Comparison of ENCODE assay signal across 8 cellular contexts in genomic region chr17:35141681-35142466, GRCh38. TPM values are rescaled to one million over a fixed set of nuclear protein-coding genes. Genes with fewer than 3 reads are reported as not detected.
DNase-seq lines count a peak whose midpoint lies in the region; ATAC-seq and TF ChIP-seq lines count a peak whose summit lies in the region.

TSS of gene NLE1 (minus strand) at chr17:35142303. CDS start at chr17:35142275, 28 bp downstream.

- 1% methylated on average over 18 to 65 of the region's 65 CpGs for WGBS in endodermal cell (ENCODE audit: insufficient coverage in 1 of 2, insufficient read length in 1 of 2), 2 experiments

- H3K9me3 ChIP-seq in endodermal cell (ENCODE audit: control insufficient read depth, low read length), result no peaks in the 10 kb centered on the region

- H3K4me3 Mint-ChIP-seq in endodermal cell, result peak within 1 kb of the TSS; percentile 82

- H3K27me3 ChIP-seq in endodermal cell (ENCODE audit: control insufficient read depth, insufficient read depth, low read length, poor library complexity, severe bottlenecking), result no peaks in the 10 kb centered on the region

- TF ChIP-seq CTCF in C4-2B (conservative IDR thresholded peaks at IDR 0.05), result peak; percentile 99
- peak; percentile 97 for TF ChIP-seq CTCF in endodermal cell (conservative IDR thresholded peaks at IDR 0.05)

- H3K36me3 Mint-ChIP-seq in endodermal cell (ENCODE audit: low read depth), result peaks cover 25% of the 10 kb centered on the region

- DNase-seq in HS-27A (ENCODE audit: low read depth) (peak; percentile 20), NOMO-1 (lab: John Stamatoyannopoulos, UW; ENCODE audit: unreplicated experiment in 2 of 2) (peak; percentile 66 to 81), endodermal cell (peak; percentile 98), mesenteric fat pad (ENCODE audit: low spot score) (peak; percentile 95)
- DNase-seq in activated CD8-positive, alpha-beta memory T cell treated with anti-CD3 and anti-CD28 coated beads for 48 hours (ENCODE audit: low read depth in 2 of 3, low spot score in 2 of 3), result peak; percentile 81 to 93 (median 81)
- peak; percentile 81 for DNase-seq in stimulated activated CD8-positive, alpha-beta memory T cell treated with anti-CD3 and anti-CD28 coated beads, Interleukin-12 subunit alpha, Interleukin-12 subunit beta, amount 100 ng/mL, for 4 hours (ENCODE audit: low read depth)

- H3K27ac Mint-ChIP-seq in endodermal cell, result peak within 1 kb of the TSS; percentile 62

- H3K4me1 ChIP-seq in endodermal cell (ENCODE audit: control insufficient read depth, insufficient read depth, low read length), result no peaks in the 10 kb centered on the region

- H3K27ac ChIP-seq in C4-2B, result peak within 1 kb of the TSS; percentile 87
- H3K27ac ChIP-seq in endodermal cell (ENCODE audit: low read depth, low read length), result peak within 1 kb of the TSS; percentile 36

- peaks cover 28% of the 10 kb centered on the region for H3K36me3 ChIP-seq in endodermal cell (ENCODE audit: control insufficient read depth, insufficient read depth, low read length)

- no peaks in the 10 kb centered on the region for H3K27me3 Mint-ChIP-seq in endodermal cell (ENCODE audit: insufficient read depth)

- peak within 1 kb of the TSS; percentile 73 for H3K9ac ChIP-seq in endodermal cell (ENCODE audit: extremely low read depth, low read length, poor library complexity, severe bottlenecking)

- H3K4me3 ChIP-seq in endodermal cell (ENCODE audit: low read length), result peak within 1 kb of the TSS; percentile 98

- H3K4me1 Mint-ChIP-seq in endodermal cell, result no peaks in the 10 kb centered on the region

- H3K9me3 Mint-ChIP-seq in endodermal cell, result no peaks in the 10 kb centered on the region

- ATAC-seq in GM19372 (IDR thresholded peaks at IDR 0.05; ENCODE audit: low read depth, unreplicated experiment), result peak; percentile 92

RNA-seq across cellular contexts. Expression of gene NLE1, which starts in this region (rescaled TPM):
- total RNA-seq in endodermal cell (10 to 100 TPM; 20.7 to 26.9 TPM), mesenteric fat pad (14.0 TPM)
- polyA plus RNA-seq in endodermal cell (2013, experiment 1 of 2), result 18.1 TPM
- polyA plus RNA-seq in endodermal cell (2013, experiment 2 of 2), result 15.7 TPM

Comparison
In these comparisons a context has a peak if more than half of its experiments do, and no peak if none do; other contexts are left out.
1. Peak in every context shown above with its lines: DNase-seq, ATAC-seq, H3K4me3 ChIP-seq and H3K27ac ChIP-seq.
2. DNase-seq: peak in every context shown above with its lines; median percentile 98 in endodermal cell; 95 in mesenteric fat pad; 81 in activated CD8-positive, alpha-beta memory T cell treated with anti-CD3 and anti-CD28 coated beads for 48 hours; 81 in stimulated activated CD8-positive, alpha-beta memory T cell treated with anti-CD3 and anti-CD28 coated beads, Interleukin-12 subunit alpha, Interleukin-12 subunit beta, amount 100 ng/mL, for 4 hours; 74 in NOMO-1; 20 in HS-27A.